In the genomic region with DNA sequence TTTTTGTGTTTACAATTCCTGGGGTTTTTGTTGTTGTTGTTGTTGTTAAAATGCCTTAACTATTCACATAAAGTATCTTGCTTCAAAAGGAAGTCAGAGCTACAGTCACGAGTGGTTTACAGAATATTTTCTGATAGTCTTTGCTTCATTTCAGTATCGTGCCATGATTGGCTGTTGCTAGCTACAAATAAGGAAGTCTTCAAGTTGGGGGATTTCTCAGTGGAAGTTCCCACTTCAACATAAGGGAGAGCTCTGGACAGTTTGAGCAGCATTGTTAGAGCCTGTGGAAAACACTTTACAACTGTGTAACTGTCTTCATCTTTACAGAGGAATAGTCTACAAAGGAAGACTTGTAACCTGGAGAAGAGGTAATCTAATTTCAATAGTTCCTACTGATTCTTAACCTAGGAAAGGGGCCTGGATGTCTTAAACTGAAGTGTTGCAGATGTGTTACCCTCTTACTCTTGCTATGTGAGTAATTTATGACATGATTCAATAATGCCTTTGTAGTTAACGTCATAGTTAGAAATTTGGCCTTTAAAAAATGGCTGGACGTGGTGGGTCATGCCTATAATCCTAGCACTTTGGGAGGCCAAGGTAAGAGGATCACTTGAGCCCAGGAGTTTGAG, we compare ENCODE assay signal across 8 cellular contexts. TPM values are rescaled to one million over a fixed set of nuclear protein-coding genes. Genes with fewer than 3 reads are reported as not detected.
DNase-seq lines count a peak whose midpoint lies in the region; ATAC-seq and TF ChIP-seq lines count a peak whose summit lies in the region.

No MANE protein-coding gene starts in this region.

- no peaks in the 10 kb centered on the region for H3K9me3 Mint-ChIP-seq in endothelial cell (ENCODE audit: unreplicated experiment)

- H3K36me3 ChIP-seq in fibroblast of lung (ENCODE audit: control insufficient read depth, insufficient read depth, low read length) (no peaks in the 10 kb centered on the region), psoas muscle (ENCODE audit: insufficient read depth in 1 of 2, low read depth in 1 of 2) (no peaks in the 10 kb centered on the region)

- H3K4me1 Mint-ChIP-seq in endothelial cell (ENCODE audit: unreplicated experiment), result peaks cover 19% of the 10 kb centered on the region

- H3K4me3 ChIP-seq in AG04450 (ENCODE audit: low read depth, low read length), result no peak overlapping the region
- H3K4me3 ChIP-seq in fibroblast of lung (replicated peaks in 1 of 4; ENCODE audit: control extremely low read depth in 1 of 4, insufficient read depth in 1 of 4, low read depth in 3 of 4, low read length in 4 of 4), result peak overlapping the region in 1 of 4 experiments; percentile 43
- peak overlapping the region; percentile 46 for H3K4me3 ChIP-seq in psoas muscle

- H3K27me3 Mint-ChIP-seq in endothelial cell (ENCODE audit: unreplicated experiment), result peaks cover 1% of the 10 kb centered on the region

- WGBS in psoas muscle, 3 donors, result 36 to 47% (median 37%) methylated on average over 4 of the region's 4 CpGs

- DNase-seq in AG04450 (ENCODE audit: low read depth, low spot score) (peak; percentile 13), SKM-1 treated with dmso at 0.1 percent for 144 hours (lab: John Stamatoyannopoulos, UW; ENCODE audit: unreplicated experiment) (peak; percentile 44), fibroblast of lung (ENCODE audit: low read depth in 2 of 2) (peak in 1 of 2 donors; percentile 52), psoas muscle (no peak), endothelial cell (ENCODE audit: low spot score) (no peak)
- no peak for DNase-seq in effector CD8-positive, alpha-beta T cell (lab: John Stamatoyannopoulos, UW)

- H3K27ac Mint-ChIP-seq in endothelial cell (ENCODE audit: unreplicated experiment), result no peak overlapping the region

- H3K36me3 Mint-ChIP-seq in endothelial cell (ENCODE audit: low read depth, unreplicated experiment), result no peaks in the 10 kb centered on the region

- intact Hi-C loops in psoas muscle (cut with DNase I), result no loop called here

- H3K4me1 ChIP-seq in fibroblast of lung (ENCODE audit: control insufficient read depth, extremely low read depth, insufficient read depth, low read length) (no peaks in the 10 kb centered on the region), psoas muscle (peaks cover 16% of the 10 kb centered on the region)

- no peak overlapping the region for H3K4me2 ChIP-seq in fibroblast of lung (ENCODE audit: extremely low read depth, insufficient read depth, low read length)

- H4K20me1 ChIP-seq in fibroblast of lung (ENCODE audit: control insufficient read depth, extremely low read depth, insufficient read depth, low read length), result no peaks in the 10 kb centered on the region

- CTCF ChIA-PET in AG04450 (lab: Charles Lee), result no interaction called here

- H3K27ac ChIP-seq in AG04450 (ENCODE audit: low read depth, low read length) (no peak overlapping the region), fibroblast of lung (ENCODE audit: insufficient read depth, low read length) (no peak overlapping the region), psoas muscle (peak overlapping the region; percentile 21)

- no peak overlapping the region for H3K4me3 Mint-ChIP-seq in endothelial cell (ENCODE audit: unreplicated experiment)

- ATAC-seq in GM18861 (IDR thresholded peaks at IDR 0.05; ENCODE audit: unreplicated experiment) (peak; percentile 77), HG03045 (IDR thresholded peaks at IDR 0.05; ENCODE audit: unreplicated experiment) (peak; percentile 82), psoas muscle (peak in 3 of 4 donors; percentile 35 to 64 (median 44))

- TF ChIP-seq CTCF in AG04450 (IDR thresholded peaks at IDR 0.05; ENCODE audit: low read depth, low read length), result no peak
- TF ChIP-seq CTCF in fibroblast of lung (conservative IDR thresholded peaks at IDR 0.05 in 1 of 2, IDR thresholded peaks at IDR 0.05 in 1 of 2; ENCODE audit: low read depth in 1 of 2, low read length in 2 of 2), result no peak
- no peak for TF ChIP-seq CTCF in psoas muscle (IDR thresholded peaks at IDR 0.05)
- no peak for TF ChIP-seq CTCF in endothelial cell (IDR thresholded peaks at IDR 0.05; ENCODE audit: unreplicated experiment)

- H3K9ac ChIP-seq in fibroblast of lung (ENCODE audit: insufficient read depth, low read length), result no peak overlapping the region

- peak overlapping the region; percentile 18 for H2AFZ ChIP-seq in fibroblast of lung (ENCODE audit: low read length)

- no peaks in the 10 kb centered on the region for H3K9me3 ChIP-seq in AG04450 (ENCODE audit: control insufficient read depth, insufficient read depth, low read length)
- no peaks in the 10 kb centered on the region for H3K9me3 ChIP-seq in fibroblast of lung (ENCODE audit: control insufficient read depth, insufficient read depth, low read depth, low read length)
- H3K9me3 ChIP-seq in psoas muscle, result no peaks in the 10 kb centered on the region

- no peaks in the 10 kb centered on the region for H3K27me3 ChIP-seq in AG04450 (ENCODE audit: control insufficient read depth, insufficient read depth, low read length)
- H3K27me3 ChIP-seq in fibroblast of lung (ENCODE audit: control insufficient read depth, insufficient read depth, low read length), result no peaks in the 10 kb centered on the region
- no peaks in the 10 kb centered on the region for H3K27me3 ChIP-seq in psoas muscle (ENCODE audit: insufficient read depth in 3 of 3, low read length in 2 of 3)

- POLR2A ChIA-PET in AG04450 (lab: Yijun Ruan, JAX), result no interaction called here

- H3K79me2 ChIP-seq in fibroblast of lung (ENCODE audit: control insufficient read depth, insufficient read depth, low read length), result no peaks in the 10 kb centered on the region

RNA-seq across cellular contexts. Expression of gene TANK, which starts 23.4 kb away (rescaled TPM):
- polyA plus RNA-seq in AG04450 (2011; rRNA removed), result 46.9 and 56.6 TPM in 2 replicates
- 21.4 and 44.8 TPM in 2 replicates for polyA minus RNA-seq in AG04450 (2011; rRNA and poly(A)+ RNA removed)
- total RNA-seq in fibroblast of lung, result 104 and 113 TPM in 2 replicates
- polyA plus RNA-seq in fibroblast of lung, result 66.5 and 96.4 TPM in 2 replicates
- 44.1 and 57.6 TPM in 2 replicates for polyA plus RNA-seq in fibroblast of lung (2012)
- polyA minus RNA-seq in fibroblast of lung (ENCODE audit: low replicate concordance), result 5.0 and 15.7 TPM in 2 replicates
- total RNA-seq in psoas muscle, result 10 to 100 TPM; 39.6 to 62.8 (median 53.3) TPM
- 10 to 100 TPM; 40.6 to 75.7 (median 66.7) TPM for polyA plus RNA-seq in psoas muscle
- total RNA-seq in endothelial cell (ENCODE audit: unreplicated experiment), result 40.8 TPM

Comparison
In these comparisons a context has a peak if more than half of its experiments do, and no peak if none do; other contexts are left out.
1. DNase-seq: peak in AG04450 (single experiment) and SKM-1 treated with dmso at 0.1 percent for 144 hours (single experiment); none in psoas muscle (0 of 2), endothelial cell (single experiment) and effector CD8-positive, alpha-beta T cell (single experiment).
2. Peak in every context shown above with its lines, with median percentiles within 50 percentile points of each other: ATAC-seq.